32 cellular contexts compared by ENCODE assay signal in genomic region chr22:50570861-50571260, GRCh38. TPM values are rescaled to one million over a fixed set of nuclear protein-coding genes. Genes with fewer than 3 reads are reported as not detected.
"Had no signal": no experiment of that assay in that cellular context is flagged by ENCODE, and none has a peak within 500 bp of the region (broad histone marks: within the 10 kb centered on the region; RNA-seq: fewer than 3 reads in every experiment).

No MANE protein-coding gene starts in this region.

- FAIRE-seq: astrocyte had no signal

- H3K4me1 ChIP-seq: lower lobe of right lung, uterus had no signal

- ATAC-seq: left lobe of liver; lower lobe of right lung; natural killer cell treated with Interleukin-12 subunit alpha and Interleukin-12 subunit beta and Interleukin-15 and Interleukin-18, amount 100 ng/mL, for 72 hours had no signal

- DNase-seq: activated CD4-positive, alpha-beta memory T cell treated with anti-CD3 and anti-CD28 coated beads, Interleukin-2, amount 10 ng/mL, durations not matched to agents 7 days and 5 days; activated CD4-positive, alpha-beta T cell treated with anti-CD3 and anti-CD28 coated beads for 1 hour; activated CD4-positive, alpha-beta T cell treated with anti-CD3 and anti-CD28 coated beads, Interleukin-2, amount 10 ng/mL, durations not matched to agents 7 days and 5 days; activated CD8-positive, alpha-beta memory T cell treated with anti-CD3 and anti-CD28 coated beads, Interleukin-2, amount 50 U/mL, for 48 hours; activated gamma-delta T cell; activated naive CD4-positive, alpha-beta T cell treated with anti-CD3 and anti-CD28 coated beads, Interleukin-2, amount 10 ng/mL, durations not matched to agents 7 days and 5 days; activated naive CD8-positive, alpha-beta T cell treated with anti-CD3 and anti-CD28 coated beads, Interleukin-2, amount 10 ng/mL, durations not matched to agents 7 days and 5 days; activated T-cell treated with anti-CD3 and anti-CD28 coated beads, Interleukin-2, amount 50 U/mL, for 24 hours; brain microvascular endothelial cell; esophagus squamous epithelium; foreskin melanocyte; kidney glomerular epithelial cell; mucosa of descending colon; stimulated activated CD4-positive, alpha-beta T cell treated with anti-CD3 and anti-CD28 coated beads, Interleukin-2, amount 100 ng/mL, for 48 hours; stimulated activated naive CD4-positive, alpha-beta T cell treated with Interleukin-2 at 50 U/mL for 16 hours; T1000; uterus; WERI-Rb-1 had no signal

- H3K27ac ChIP-seq: brain microvascular endothelial cell, epithelial cell of prostate, esophagus squamous epithelium, lower lobe of right lung, thoracic aorta, uterus, WERI-Rb-1 had no signal

- H3K9me3 ChIP-seq: esophagus squamous epithelium, heart right ventricle, lower lobe of right lung, mucosa of descending colon, thoracic aorta, uterus had no signal

- H3K4me3 ChIP-seq: esophagus squamous epithelium, heart right ventricle, lower lobe of right lung, mucosa of descending colon, thoracic aorta, uterus had no signal

- H3K36me3 ChIP-seq: brain microvascular endothelial cell, thoracic aorta, uterus had no signal

- H3K27me3 ChIP-seq: brain microvascular endothelial cell, esophagus squamous epithelium, heart right ventricle, uterus had no signal

RNA-seq across cellular contexts. Expression of gene SYCE3, which starts 8.1 kb away (rescaled TPM):
- total RNA-seq: astrocyte; chondrocyte; lower lobe of right lung; mesenteric fat pad; mucosa of descending colon; myocyte; natural killer cell treated with Interleukin-12 subunit alpha and Interleukin-12 subunit beta and Interleukin-15 and Interleukin-18, amount 100 ng/mL, for 72 hours; omental fat pad; progenitor cell of endocrine pancreas; skeletal muscle tissue; thoracic aorta; uterus had no signal
- polyA plus RNA-seq: heart right ventricle had no signal

RNA-seq across cellular contexts. Expression of gene KLHDC7B, which starts 25.2 kb away (rescaled TPM):
- total RNA-seq: glomerular endothelial cell, myocyte, progenitor cell of endocrine pancreas, skeletal muscle tissue, thoracic aorta, uterus had no signal
